4 cellular contexts compared by ENCODE assay signal in genomic region chr11:128967578-128967977, GRCh38. TPM values are rescaled to one million over a fixed set of nuclear protein-coding genes. Genes with fewer than 3 reads are reported as not detected.
"Had no signal": no experiment of that assay in that cellular context is flagged by ENCODE, and none has a peak within 500 bp of the region (broad histone marks: within the 10 kb centered on the region; RNA-seq: fewer than 3 reads in every experiment).

No MANE protein-coding gene starts in this region.

- DNase-seq: GDM1, GF-D8 had no signal

- ATAC-seq: GM12878 had no signal

- H3K4me3 ChIP-seq: GM12878 had no signal

RNA-seq across cellular contexts. Expression of gene TP53AIP1, which starts 24.9 kb away (rescaled TPM):
- total RNA-seq: G401, GM12878 had no signal
